In the genomic region with DNA sequence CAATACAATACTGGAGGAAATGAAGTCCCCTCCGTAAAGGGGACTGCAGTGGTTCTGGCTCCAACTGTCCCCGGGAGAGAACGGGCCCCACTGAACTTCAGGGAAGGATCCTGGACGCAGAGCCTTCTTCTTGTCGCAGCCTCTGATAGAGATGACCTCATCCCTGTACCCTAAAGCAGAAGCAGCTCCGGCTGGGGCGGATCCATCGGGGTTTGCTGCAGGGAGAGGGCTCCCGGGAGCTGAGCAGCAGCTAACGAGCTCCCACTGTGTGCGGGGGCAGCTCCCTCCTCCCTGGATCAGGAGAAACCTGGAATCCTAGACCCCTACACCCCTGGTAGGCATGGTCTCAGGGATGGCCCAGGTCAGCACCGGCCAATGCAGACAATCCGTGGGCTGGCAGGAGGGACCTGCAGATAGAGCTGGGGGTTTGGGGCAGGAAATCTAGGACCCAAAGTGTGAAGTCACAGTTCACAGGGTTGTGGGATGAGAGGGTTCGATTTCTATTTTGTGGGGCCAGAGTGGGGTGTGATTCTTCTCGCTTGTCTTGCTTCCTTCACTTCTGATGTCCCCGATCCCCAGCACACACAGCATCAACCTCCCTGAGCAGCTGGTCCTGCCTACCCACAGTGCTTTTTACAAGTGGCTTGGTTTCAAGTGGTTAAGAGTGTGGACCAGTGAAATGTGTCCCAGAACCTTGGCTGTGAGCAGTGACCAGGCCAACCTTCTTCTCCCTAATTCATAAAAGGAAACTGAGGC, we compare ENCODE assay signal across 18 cellular contexts. TPM values are rescaled to one million over a fixed set of nuclear protein-coding genes. Genes with fewer than 3 reads are reported as not detected.
DNase-seq lines count a peak whose midpoint lies in the region; ATAC-seq, FAIRE-seq and TF ChIP-seq lines count a peak whose summit lies in the region.
"Had no signal": no experiment of that assay in that cellular context is flagged by ENCODE, and none has a peak within 500 bp of the region (broad histone marks: within the 10 kb centered on the region; RNA-seq: fewer than 3 reads in every experiment).

No MANE protein-coding gene starts in this region.

- CTCF ChIA-PET in HepG2 (lab: Yijun Ruan, JAX; ENCODE audit: low intra/inter-chr PET ratio, low total read pairs) = no interaction called here
- CTCF ChIA-PET in activated CD4-positive, alpha-beta memory T cell treated with anti-CD3 and anti-CD28 coated beads, Interleukin-2, amount 10 ng/mL, durations not matched to agents 7 days and 5 days (lab: Charles Lee) = no interaction called here

- H3K27me3 ChIP-seq in right lobe of liver (no peaks in the 10 kb centered on the region), HepG2 (ENCODE audit: control insufficient read depth in 1 of 2, insufficient read depth in 2 of 2, low read length in 2 of 2) (no peaks in the 10 kb centered on the region), neural progenitor cell (no peaks in the 10 kb centered on the region)

- H3K4me3 Mint-ChIP-seq in neural progenitor cell = no peak overlapping the region
- H3K4me3 Mint-ChIP-seq in activated CD4-positive, alpha-beta memory T cell treated with anti-CD3 and anti-CD28 coated beads, Interleukin-2, amount 10 ng/mL, durations not matched to agents 7 days and 5 days = no peak overlapping the region
- H3K4me3 Mint-ChIP-seq: T-helper 17 cell had no signal

- H3K9me3 Mint-ChIP-seq in neural progenitor cell = no peaks in the 10 kb centered on the region
- H3K9me3 Mint-ChIP-seq in activated CD4-positive, alpha-beta memory T cell treated with anti-CD3 and anti-CD28 coated beads, Interleukin-2, amount 10 ng/mL, durations not matched to agents 7 days and 5 days = no peaks in the 10 kb centered on the region

- peaks cover 9% of the 10 kb centered on the region for H3K79me2 ChIP-seq in HepG2 (ENCODE audit: insufficient read depth, low read length)
- H3K79me2 ChIP-seq in neural progenitor cell (ENCODE audit: low read depth) = peaks cover 9% of the 10 kb centered on the region

- no peak for FAIRE-seq in HepG2 (lab: Jason Lieb, UNC)

- H3K4me2 ChIP-seq in HepG2 (ENCODE audit: low read depth, low read length) (no peak overlapping the region), neural progenitor cell (no peak overlapping the region)

- no peaks in the 10 kb centered on the region for H3K9me3 ChIP-seq in right lobe of liver
- no peaks in the 10 kb centered on the region for H3K9me3 ChIP-seq in HepG2 (ENCODE audit: low read length)
- no peaks in the 10 kb centered on the region for H3K9me3 ChIP-seq in neural progenitor cell (ENCODE audit: low read depth)

- peak overlapping the region in 1 of 3 donors; percentile 1 for H3K27ac ChIP-seq in right lobe of liver
- H3K27ac ChIP-seq in HepG2 (ENCODE audit: extremely low read length, insufficient read depth, low read length) = no peak overlapping the region
- no peak overlapping the region for H3K27ac ChIP-seq in neural progenitor cell

- ATAC-seq in right lobe of liver (peak in 3 of 4 donors; percentile 18 to 44 (median 22)), HepG2 (no peak), HG02588 (IDR thresholded peaks at IDR 0.05; ENCODE audit: unreplicated experiment) (no peak), GM21576 (IDR thresholded peaks at IDR 0.05; ENCODE audit: unreplicated experiment) (no peak)
- ATAC-seq: T-helper 17 cell had no signal

- in situ Hi-C loops in HepG2 (cut with HindIII; ENCODE audit: extremely low pct_ligation_motif_present, low pct_unique_long_range_greater_than_20kb) = no loop called here

- H3K36me3 Mint-ChIP-seq in neural progenitor cell = no peaks in the 10 kb centered on the region
- no peaks in the 10 kb centered on the region for H3K36me3 Mint-ChIP-seq in activated CD4-positive, alpha-beta memory T cell treated with anti-CD3 and anti-CD28 coated beads, Interleukin-2, amount 10 ng/mL, durations not matched to agents 7 days and 5 days (ENCODE audit: low read depth)

- POLR2A ChIA-PET in HepG2 (lab: Yijun Ruan, JAX) = no interaction called here
- POLR2A ChIA-PET in activated CD4-positive, alpha-beta memory T cell treated with anti-CD3 and anti-CD28 coated beads, Interleukin-2, amount 10 ng/mL, durations not matched to agents 7 days and 5 days (lab: Charles Lee) = no interaction called here

- H3K36me3 ChIP-seq in right lobe of liver (no peaks in the 10 kb centered on the region), HepG2 (replicated peaks in 1 of 2; ENCODE audit: control insufficient read depth in 1 of 2, insufficient read depth in 2 of 2, low read length in 2 of 2) (no peaks in the 10 kb centered on the region), neural progenitor cell (no peaks in the 10 kb centered on the region)

- TF ChIP-seq EP300 in HepG2 (IDR thresholded peaks at IDR 0.05; ENCODE audit: low read depth in 2 of 2, low read length in 2 of 2) (no peak), HepG2 (CRISPR knock-in tag; IDR thresholded peaks at IDR 0.05; ENCODE audit: borderline replicate concordance) (no peak)

- TF ChIP-seq RAD21 in HepG2 (CRISPR knock-in tag; IDR thresholded peaks at IDR 0.05) = no peak

- BruUV-seq in HepG2 (replicated peaks; lab: Mats Ljungman, UMichigan) = no TSS peak

- TF ChIP-seq CTCF in right lobe of liver (IDR thresholded peaks at IDR 0.05) = no peak
- TF ChIP-seq CTCF in HepG2 (CRISPR knock-in tag; IDR thresholded peaks at IDR 0.05) = no peak
- TF ChIP-seq CTCF in neural progenitor cell (IDR thresholded peaks at IDR 0.05) = no peak

- H3K4me3 ChIP-seq in right lobe of liver (no peak overlapping the region), HepG2 (replicated peaks in 1 of 3; ENCODE audit: insufficient read depth in 1 of 3, low read depth in 2 of 3, low read length in 3 of 3) (no peak overlapping the region), neural progenitor cell (no peak overlapping the region)

- H3K9ac ChIP-seq in HepG2 (ENCODE audit: insufficient read depth, low read depth, low read length) (no peak overlapping the region), neural progenitor cell (no peak overlapping the region)

- peak in 1 of 3 donors; percentile 40 for DNase-seq in right lobe of liver
- no peak for DNase-seq in HepG2 (ENCODE audit: low spot score)
- DNase-seq in head of caudate nucleus = peak; percentile 62 to 96 (median 84)
- DNase-seq in neural progenitor cell (ENCODE audit: low spot score) = peak; percentile 41
- no peak for DNase-seq in effector CD8-positive, alpha-beta T cell (lab: John Stamatoyannopoulos, UW)
- DNase-seq in activated CD4-positive, alpha-beta memory T cell treated with anti-CD3 and anti-CD28 coated beads, Interleukin-2, amount 10 ng/mL, durations not matched to agents 7 days and 5 days = no peak
- DNase-seq: ACHN; activated CD4-positive, alpha-beta T cell treated with anti-CD3 and anti-CD28 coated beads for 1 hour; Calu3; dermis blood vessel endothelial cell; NCI-H748 treated with DMSO at 0.1 percent for 48 hours; stimulated activated CD4-positive, alpha-beta T cell treated with anti-CD3 and anti-CD28 coated beads, Interleukin-4, amount 100 ng/mL, for 4 hours; stimulated activated naive CD4-positive, alpha-beta T cell; T-helper 17 cell had no signal

- H2AFZ ChIP-seq in HepG2 (ENCODE audit: low read length) (no peak overlapping the region), neural progenitor cell (replicated peaks) (no peak overlapping the region)

- H4K20me1 ChIP-seq in HepG2 (ENCODE audit: insufficient read depth, low read length) (no peaks in the 10 kb centered on the region; the same call in 1 of the 2 replicates), neural progenitor cell (ENCODE audit: low read depth) (peaks cover 22% of the 10 kb centered on the region)

- peaks cover 41% of the 10 kb centered on the region for H3K4me1 Mint-ChIP-seq in neural progenitor cell
- peaks cover 3% of the 10 kb centered on the region for H3K4me1 Mint-ChIP-seq in activated CD4-positive, alpha-beta memory T cell treated with anti-CD3 and anti-CD28 coated beads, Interleukin-2, amount 10 ng/mL, durations not matched to agents 7 days and 5 days

- TF ChIP-seq POLR2A in right lobe of liver (IDR thresholded peaks at IDR 0.05) (no peak), HepG2 (IDR thresholded peaks at IDR 0.05; ENCODE audit: insufficient read depth in 1 of 2, low read depth in 2 of 2, low read length in 2 of 2) (0 out of 4 replicates have a peak, but pooled peaks of 1 of the 2 experiments have one; percentile 5)

- intact Hi-C loops in right lobe of liver (cut with DNase I) = no loop called here
- intact Hi-C loops in HepG2 (cut with micrococcal nuclease; ENCODE audit: unreplicated experiment) = no loop called here
- intact Hi-C loops in head of caudate nucleus (cut with DNase I) = no loop called here

- peaks cover 0 to 38% (median 9%) of the 10 kb centered on the region in 4 donors for H3K4me1 ChIP-seq in right lobe of liver
- peaks cover 53% of the 10 kb centered on the region for H3K4me1 ChIP-seq in HepG2 (ENCODE audit: insufficient read depth, low read length)
- H3K4me1 ChIP-seq in neural progenitor cell = peaks cover 21% of the 10 kb centered on the region

- WGBS in right lobe of liver (ENCODE audit: insufficient coverage, low coverage, low lambda C conversion rate, missing lambda C conversion rate) = 67% methylated on average over 6 of the region's 16 CpGs
- whole genome bisulfite sequencing in HepG2 (ENCODE audit: low lambda C conversion rate) = 93% methylated on average over 16 of the region's 16 CpGs

- H3F3A ChIP-seq in neural progenitor cell (ENCODE audit: low read depth) = no peaks in the 10 kb centered on the region

- H3K27me3 Mint-ChIP-seq in neural progenitor cell (ENCODE audit: insufficient read depth, low read depth) = no peaks in the 10 kb centered on the region
- H3K27me3 Mint-ChIP-seq in activated CD4-positive, alpha-beta memory T cell treated with anti-CD3 and anti-CD28 coated beads, Interleukin-2, amount 10 ng/mL, durations not matched to agents 7 days and 5 days = no peaks in the 10 kb centered on the region
- H3K27me3 Mint-ChIP-seq: T-helper 17 cell had no signal

- no peak overlapping the region for H3K27ac Mint-ChIP-seq in neural progenitor cell
- H3K27ac Mint-ChIP-seq in activated CD4-positive, alpha-beta memory T cell treated with anti-CD3 and anti-CD28 coated beads, Interleukin-2, amount 10 ng/mL, durations not matched to agents 7 days and 5 days = no peak overlapping the region
- H3K27ac Mint-ChIP-seq: T-helper 17 cell had no signal

RNA-seq across cellular contexts. Expression of a gene that starts 12.9 kb away (rescaled TPM):
- total RNA-seq in right lobe of liver = 10 to 100 TPM; 24.5 to 57.9 (median 40.8) TPM
- 25.5 and 27.0 TPM in 2 replicates for total RNA-seq in HepG2 (2016; rRNA removed; fragmentation: Illumina TruSeq; extraction: Trizol)
- 8.5 and 8.8 TPM in 2 replicates for total RNA-seq in HepG2 (2016; cell fraction: cytosol; rRNA removed; fragmentation: Illumina TruSeq; extraction: Trizol; ENCODE audit: low read depth)
- 20.2 and 27.2 TPM in 2 replicates for total RNA-seq in HepG2 (2016; cell fraction: insoluble cytoplasmic fraction; rRNA removed; fragmentation: Illumina TruSeq; extraction: Trizol)
- total RNA-seq in HepG2 (2016; cell fraction: membrane; rRNA removed; fragmentation: Illumina TruSeq; extraction: Trizol) = 26.6 and 27.7 TPM in 2 replicates
- total RNA-seq in HepG2 (2016; cell fraction: nucleus; rRNA removed; fragmentation: Illumina TruSeq; extraction: Trizol) = 13.4 and 15.4 TPM in 2 replicates
- polyA plus RNA-seq in HepG2 (2011; rRNA removed) = 38.2 and 46.3 TPM in 2 replicates
- 39.3 and 40.1 TPM in 2 replicates for polyA plus RNA-seq in HepG2 (2011; cell fraction: cytosol; rRNA removed)
- 32.6 and 39.0 TPM in 2 replicates for polyA plus RNA-seq in HepG2 (2011; cell fraction: nucleus; rRNA removed)
- polyA plus RNA-seq in HepG2 (2012) = 24.1 and 35.1 TPM in 2 replicates
- polyA plus RNA-seq in HepG2 (2016; cell fraction: cytosol; fragmentation: Illumina TruSeq; extraction: Trizol; ENCODE audit: low read depth) = 14.2 and 17.6 TPM in 2 replicates
- polyA plus RNA-seq in HepG2 (2016; cell fraction: insoluble cytoplasmic fraction; fragmentation: Illumina TruSeq; extraction: Trizol; ENCODE audit: low read depth) = 26.4 and 31.5 TPM in 2 replicates
- polyA plus RNA-seq in HepG2 (2016; cell fraction: membrane; fragmentation: Illumina TruSeq; extraction: Trizol; ENCODE audit: low read depth) = 30.2 and 31.7 TPM in 2 replicates
- 28.9 and 29.2 TPM in 2 replicates for polyA plus RNA-seq in HepG2 (2016; cell fraction: nucleus; fragmentation: Illumina TruSeq; extraction: Trizol; ENCODE audit: insufficient read depth, low read depth)
- 40.1 and 54.5 TPM in 2 replicates for polyA minus RNA-seq in HepG2 (2011; rRNA and poly(A)+ RNA removed; ENCODE audit: low replicate concordance)
- 21.4 and 26.1 TPM in 2 replicates for polyA minus RNA-seq in HepG2 (2011; cell fraction: cytosol; rRNA and poly(A)+ RNA removed)
- polyA minus RNA-seq in HepG2 (2011; cell fraction: nucleus; rRNA and poly(A)+ RNA removed) = 4.8 and 8.6 TPM in 2 replicates
- total RNA-seq in neural progenitor cell (ENCODE audit: low replicate concordance) = 15.0 and 36.7 TPM in 2 replicates
- total RNA-seq in activated CD4-positive, alpha-beta memory T cell treated with anti-CD3 and anti-CD28 coated beads, Interleukin-2, amount 10 ng/mL, durations not matched to agents 7 days and 5 days = 10 to 100 TPM; 22.2 to 30.0 TPM

RNA-seq across cellular contexts. Expression of a gene that starts 56.9 kb away (rescaled TPM):
- total RNA-seq in right lobe of liver (not detected), HepG2 (2016; rRNA removed; fragmentation: Illumina TruSeq; extraction: Trizol) (10.0 and 10.5 TPM in 2 replicates), neural progenitor cell (ENCODE audit: low replicate concordance) (0.50 TPM in 1 of 2 replicates, not detected in the other)
- 9.4 and 11.8 TPM in 2 replicates for total RNA-seq in HepG2 (2016; cell fraction: cytosol; rRNA removed; fragmentation: Illumina TruSeq; extraction: Trizol; ENCODE audit: low read depth)
- total RNA-seq in HepG2 (2016; cell fraction: insoluble cytoplasmic fraction; rRNA removed; fragmentation: Illumina TruSeq; extraction: Trizol) = 9.5 and 11.5 TPM in 2 replicates
- 10.2 and 12.3 TPM in 2 replicates for total RNA-seq in HepG2 (2016; cell fraction: membrane; rRNA removed; fragmentation: Illumina TruSeq; extraction: Trizol)
- total RNA-seq in HepG2 (2016; cell fraction: nucleus; rRNA removed; fragmentation: Illumina TruSeq; extraction: Trizol) = 3.3 and 4.2 TPM in 2 replicates
- 12.2 and 13.8 TPM in 2 replicates for polyA plus RNA-seq in HepG2 (2011; rRNA removed)
- 10.6 and 20.2 TPM in 2 replicates for polyA plus RNA-seq in HepG2 (2011; cell fraction: cytosol; rRNA removed)
- 5.9 and 7.2 TPM in 2 replicates for polyA plus RNA-seq in HepG2 (2011; cell fraction: nucleus; rRNA removed)
- 4.3 and 11.1 TPM in 2 replicates for polyA plus RNA-seq in HepG2 (2012)
- polyA plus RNA-seq in HepG2 (2016; cell fraction: cytosol; fragmentation: Illumina TruSeq; extraction: Trizol; ENCODE audit: low read depth) = 14.1 and 18.5 TPM in 2 replicates
- polyA plus RNA-seq in HepG2 (2016; cell fraction: insoluble cytoplasmic fraction; fragmentation: Illumina TruSeq; extraction: Trizol; ENCODE audit: low read depth) = 14.2 and 18.6 TPM in 2 replicates
- 13.4 and 14.9 TPM in 2 replicates for polyA plus RNA-seq in HepG2 (2016; cell fraction: membrane; fragmentation: Illumina TruSeq; extraction: Trizol; ENCODE audit: low read depth)
- 12.3 and 12.7 TPM in 2 replicates for polyA plus RNA-seq in HepG2 (2016; cell fraction: nucleus; fragmentation: Illumina TruSeq; extraction: Trizol; ENCODE audit: insufficient read depth, low read depth)
- 30.1 TPM in 1 of 2 replicates, not detected in the other for polyA minus RNA-seq in HepG2 (2011; rRNA and poly(A)+ RNA removed; ENCODE audit: low replicate concordance)
- polyA minus RNA-seq in HepG2 (2011; cell fraction: cytosol; rRNA and poly(A)+ RNA removed) = 3.4 and 3.6 TPM in 2 replicates
- 2.2 and 3.2 TPM in 2 replicates for polyA minus RNA-seq in HepG2 (2011; cell fraction: nucleus; rRNA and poly(A)+ RNA removed)
- total RNA-seq in activated CD4-positive, alpha-beta memory T cell treated with anti-CD3 and anti-CD28 coated beads, Interleukin-2, amount 10 ng/mL, durations not matched to agents 7 days and 5 days = not detected
- total RNA-seq: Calu3, dermis blood vessel endothelial cell, renal cortical epithelial cell had no signal
- polyA plus RNA-seq: adipose tissue had no signal

Comparison
In these comparisons a context has a peak if more than half of its experiments do, and no peak if none do; other contexts are left out.
1. ATAC-seq: peak in right lobe of liver (3 of 4); none in HepG2 (single experiment), HG02588 (single experiment) and GM21576 (single experiment).
2. DNase-seq: peak in head of caudate nucleus (42 of 42) and neural progenitor cell (single experiment); none in HepG2 (single experiment), effector CD8-positive, alpha-beta T cell (single experiment) and activated CD4-positive, alpha-beta memory T cell treated with anti-CD3 and anti-CD28 coated beads, Interleukin-2, amount 10 ng/mL, durations not matched to agents 7 days and 5 days (single experiment).